Comparison of ENCODE assay signal across 8 cellular contexts in genomic region chr5:87780831-87781760, GRCh38.
DNase-seq lines count a peak whose midpoint lies in the region; ATAC-seq and TF ChIP-seq lines count a peak whose summit lies in the region.

No MANE protein-coding gene starts in this region.

- peak; percentile 88 for DNase-seq in NCI-H460 (ENCODE audit: extremely low read depth, low read depth)
- peak; percentile 67 for DNase-seq in activated CD4-positive, CD25-positive, alpha-beta regulatory T cell treated with anti-CD3 and anti-CD28 coated beads, Interleukin-2, amount 50 U/mL, for 72 hours
- DNase-seq in cerebellum (ENCODE audit: low spot score) = peak; percentile 69
- DNase-seq in kidney tubule cell (ENCODE audit: low spot score) = peak; percentile 76
- peak; percentile 62 to 63 for DNase-seq in stimulated activated CD4-positive, alpha-beta T cell treated with anti-CD3 and anti-CD28 coated beads, Interleukin-2, amount 100 ng/mL, for 48 hours

- peak; percentile 97 for TF ChIP-seq CTCF in C4-2B (conservative IDR thresholded peaks at IDR 0.05)

- no peak overlapping the region for H3K27ac ChIP-seq in C4-2B

- peak; percentile 100 for ATAC-seq in GM19372 (IDR thresholded peaks at IDR 0.05; ENCODE audit: low read depth, unreplicated experiment)
- peak; percentile 99 for ATAC-seq in HG03457 (IDR thresholded peaks at IDR 0.05; ENCODE audit: unreplicated experiment)
